In genomic region chr21:43362928-43363314, GRCh38 we compare ENCODE assay signal across 9 cellular contexts.
DNase-seq lines count a peak whose midpoint lies in the region; ATAC-seq and TF ChIP-seq lines count a peak whose summit lies in the region.
"Had no signal": no experiment of that assay in that cellular context is flagged by ENCODE, and none has a peak within 500 bp of the region (broad histone marks: within the 10 kb centered on the region; RNA-seq: fewer than 3 reads in every experiment).

No MANE protein-coding gene starts in this region.

- CTCF ChIA-PET in WTC11 (lab: Charles Lee): no interaction called here

- no peak for TF ChIP-seq CTCF in WTC11 (IDR thresholded peaks at IDR 0.05)

- peak; percentile 63 for DNase-seq in activated CD8-positive, alpha-beta memory T cell treated with anti-CD3 and anti-CD28 coated beads, Interleukin-2, amount 50 U/mL, for 48 hours
- no peak for DNase-seq in activated CD8-positive, alpha-beta memory T cell treated with anti-CD3 and anti-CD28 coated beads, Interleukin-2, amount 50 U/mL, for 4 hours
- DNase-seq in WTC11 (ENCODE audit: low spot score): no peak
- DNase-seq in epithelial cell of prostate (ENCODE audit: low read depth, low spot score): no peak
- DNase-seq in stimulated activated CD8-positive, alpha-beta memory T cell treated with anti-CD3 and anti-CD28 coated beads, Interleukin-4, amount 100 ng/mL, for 48 hours: peak; percentile 46
- DNase-seq in NCI-H345 (lab: John Stamatoyannopoulos, UW): no peak
- DNase-seq in mucosa of gallbladder (ENCODE audit: low spot score): no peak
- DNase-seq in middle frontal gyrus (ENCODE audit: extremely low spot score, low spot score): no peak
- DNase-seq: ACHN had no signal

- POLR2A ChIA-PET in WTC11 (lab: Charles Lee): no interaction called here

- peaks cover 14% of the 10 kb centered on the region for H3K4me1 Mint-ChIP-seq in WTC11

- no peaks in the 10 kb centered on the region for H3K27me3 Mint-ChIP-seq in WTC11 (ENCODE audit: low read depth)

- H3K9me3 Mint-ChIP-seq in WTC11: no peaks in the 10 kb centered on the region

- H3K4me3 Mint-ChIP-seq in WTC11: no peak overlapping the region

- peak overlapping the region; percentile 93 for H3K27ac ChIP-seq in epithelial cell of prostate

- H3K36me3 Mint-ChIP-seq in WTC11: no peaks in the 10 kb centered on the region

- ATAC-seq in WTC11: no peak

- peak overlapping the region; percentile 32; the same call in 1 of the 2 replicates for H3K27ac Mint-ChIP-seq in WTC11

TF ChIP-seq in WTC11, 78 proteins besides CTCF, POLR2A, EP300 and RAD21:
- TF ChIP-seq CREB1 (CRISPR knock-in tag; IDR thresholded peaks at IDR 0.05) (no peak), FOXK1 (CRISPR knock-in tag; IDR thresholded peaks at IDR 0.05) (no peak)
TF ChIP-seq in WTC11: peak in this region for 0.

Comparison
In these comparisons a context has a peak if more than half of its experiments do, and no peak if none do; other contexts are left out.
1. DNase-seq: peak in activated CD8-positive, alpha-beta memory T cell treated with anti-CD3 and anti-CD28 coated beads, Interleukin-2, amount 50 U/mL, for 48 hours (single experiment) and stimulated activated CD8-positive, alpha-beta memory T cell treated with anti-CD3 and anti-CD28 coated beads, Interleukin-4, amount 100 ng/mL, for 48 hours (single experiment); none in activated CD8-positive, alpha-beta memory T cell treated with anti-CD3 and anti-CD28 coated beads, Interleukin-2, amount 50 U/mL, for 4 hours (single experiment), WTC11 (single experiment), epithelial cell of prostate (single experiment), NCI-H345 (single experiment), mucosa of gallbladder (single experiment) and middle frontal gyrus (single experiment).